ENCODE assay signal across 1 cellular context in the genomic region with DNA sequence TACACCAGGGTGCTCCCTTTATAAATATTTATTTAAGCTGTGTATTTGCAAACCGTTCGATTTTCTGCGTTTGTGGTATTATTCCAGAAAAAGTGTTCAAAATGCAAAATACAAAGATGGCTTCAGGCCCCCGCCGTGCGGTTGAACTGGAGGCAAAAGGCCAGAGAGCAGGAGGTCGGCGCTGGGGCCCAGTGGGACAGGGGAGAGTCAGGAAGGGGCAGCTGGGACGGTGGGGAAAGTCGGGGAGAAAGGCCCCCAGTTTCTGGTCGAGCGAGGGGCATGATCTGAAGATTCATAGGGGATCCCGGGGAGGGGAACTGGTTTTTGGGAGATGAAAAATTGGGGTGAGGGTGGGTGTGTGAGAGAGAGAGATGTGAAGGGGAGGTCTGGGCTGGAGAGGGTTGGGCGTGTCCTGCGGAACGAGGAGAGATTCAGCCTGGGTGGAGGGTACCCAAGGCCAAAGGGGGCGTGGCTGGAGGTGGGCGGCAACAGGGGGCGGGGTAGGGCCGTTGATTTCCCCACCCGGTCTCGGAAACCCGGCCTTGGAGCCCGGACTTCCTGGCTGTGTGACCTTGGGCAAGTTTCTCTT.
TF ChIP-seq lines count a peak whose summit lies in the region.

No MANE protein-coding gene starts in this region.

TF ChIP-seq in A549, 52 proteins besides CTCF, POLR2A, EP300 and RAD21:
- TF ChIP-seq, protein P1, sequence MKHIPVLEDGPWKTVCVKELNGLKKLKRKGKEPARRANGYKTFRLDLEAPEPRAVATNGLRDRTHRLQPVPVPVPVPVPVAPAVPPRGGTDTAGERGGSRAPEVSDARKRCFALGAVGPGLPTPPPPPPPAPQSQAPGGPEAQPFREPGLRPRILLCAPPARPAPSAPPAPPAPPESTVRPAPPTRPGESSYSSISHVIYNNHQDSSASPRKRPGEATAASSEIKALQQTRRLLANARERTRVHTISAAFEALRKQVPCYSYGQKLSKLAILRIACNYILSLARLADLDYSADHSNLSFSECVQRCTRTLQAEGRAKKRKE (CRISPR knock-in tag; IDR thresholded peaks at IDR 0.05; ENCODE audit: low read depth): no peak
- TF ChIP-seq HOXB13 (CRISPR knock-in tag; IDR thresholded peaks at IDR 0.05; ENCODE audit: low read depth) (no peak), KDM1A (IDR thresholded peaks at IDR 0.05; ENCODE audit: low read depth) (no peak), ZNF302 (CRISPR knock-in tag; IDR thresholded peaks at IDR 0.05) (no peak), PHF8 (IDR thresholded peaks at IDR 0.05; ENCODE audit: borderline replicate concordance, low read depth) (no peak; the same call in 1 of the 2 replicates), BHLHE40 (IDR thresholded peaks at IDR 0.05; ENCODE audit: low read depth, low read length) (no peak), NPAS2 (CRISPR knock-in tag; IDR thresholded peaks at IDR 0.05; ENCODE audit: borderline replicate concordance) (no peak), MAFK (IDR thresholded peaks at IDR 0.05; ENCODE audit: partially characterized antibody) (no peak), CBX2 (IDR thresholded peaks at IDR 0.05; ENCODE audit: borderline replicate concordance, low read depth) (no peak), NR3C1 (IDR thresholded peaks at IDR 0.05) (no peak), ZSCAN20 (CRISPR knock-in tag; IDR thresholded peaks at IDR 0.05) (no peak), CBX8 (IDR thresholded peaks at IDR 0.05) (no peak), SMC3 (IDR thresholded peaks at IDR 0.05) (no peak), FOSB (CRISPR knock-in tag; IDR thresholded peaks at IDR 0.05) (no peak), JUN (IDR thresholded peaks at IDR 0.05) (no peak), EHF (CRISPR knock-in tag; IDR thresholded peaks at IDR 0.05) (no peak), GATA3 (IDR thresholded peaks at IDR 0.05; ENCODE audit: borderline replicate concordance) (no peak), ESRRA (IDR thresholded peaks at IDR 0.05; ENCODE audit: borderline replicate concordance, low read length) (no peak), ZC3H11A (IDR thresholded peaks at IDR 0.05) (no peak)
